9 cellular contexts compared by ENCODE assay signal in genomic region chr2:139763705-139764104, GRCh38.
"Had no signal": no experiment of that assay in that cellular context is flagged by ENCODE, and none has a peak within 500 bp of the region (broad histone marks: within the 10 kb centered on the region; RNA-seq: fewer than 3 reads in every experiment).

No MANE protein-coding gene starts in this region.

- H3K4me3 ChIP-seq: GM23248, HAP-1, K562 had no signal

- H3K4me2 ChIP-seq: KMS-11 had no signal

- H3K36me3 ChIP-seq: HAP-1 had no signal

- H3K9me3 ChIP-seq: HAP-1 had no signal

- H3K9ac ChIP-seq: GM23248, KMS-11 had no signal

- FAIRE-seq: HTR-8/SVneo, K562 had no signal

- H3K4me3 Mint-ChIP-seq: HFFc6 had no signal

- H3K27ac ChIP-seq: GM23248, KMS-11 had no signal

- H3K27ac Mint-ChIP-seq: HFFc6 had no signal

- DNase-seq: GM23248, H7, HFFc6, IMR-90 had no signal

- H3K4me1 ChIP-seq: HAP-1 had no signal

- H2AFZ ChIP-seq: GM23248 had no signal

- ATAC-seq: HCT116, K562 had no signal
